20 cellular contexts compared by ENCODE assay signal in the genomic region with DNA sequence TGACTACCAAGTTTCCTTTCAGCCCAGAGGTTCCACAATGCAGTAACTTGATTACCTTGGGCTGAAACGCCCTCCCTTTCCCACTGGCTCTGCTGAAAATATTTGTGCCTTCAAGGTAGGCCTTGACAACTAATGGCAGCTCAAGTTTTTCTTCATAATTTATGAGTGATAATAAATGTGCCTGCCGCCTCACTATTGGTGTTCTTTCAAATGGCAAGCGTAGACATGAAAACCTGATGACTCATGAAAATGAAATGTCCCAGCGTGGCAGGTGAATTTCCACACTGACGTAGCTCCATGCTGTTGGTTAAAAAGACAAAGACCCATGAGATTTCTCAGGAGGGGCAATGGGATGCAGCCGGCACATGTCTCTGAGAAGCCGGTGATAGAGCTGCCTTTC.
DNase-seq lines count a peak whose midpoint lies in the region; ATAC-seq, FAIRE-seq and TF ChIP-seq lines count a peak whose summit lies in the region.
"Had no signal": no experiment of that assay in that cellular context is flagged by ENCODE, and none has a peak within 500 bp of the region (broad histone marks: within the 10 kb centered on the region; RNA-seq: fewer than 3 reads in every experiment).

No MANE protein-coding gene starts in this region.

- H2AFZ ChIP-seq in HepG2 (ENCODE audit: low read length) (no peak overlapping the region), neural progenitor cell (replicated peaks) (no peak overlapping the region)

- FAIRE-seq in HepG2 (lab: Jason Lieb, UNC): no peak
- FAIRE-seq: H1 had no signal

- no peak for TF ChIP-seq EP300 in HepG2 (IDR thresholded peaks at IDR 0.05; ENCODE audit: low read depth in 2 of 2, low read length in 2 of 2)
- TF ChIP-seq EP300 in HepG2 (CRISPR knock-in tag; IDR thresholded peaks at IDR 0.05; ENCODE audit: borderline replicate concordance): no peak

- no peak for TF ChIP-seq RAD21 in HepG2 (CRISPR knock-in tag; IDR thresholded peaks at IDR 0.05)

- POLR2A ChIA-PET in HepG2 (lab: Yijun Ruan, JAX): no interaction called here

- peaks cover 30% of the 10 kb centered on the region for H3K4me1 Mint-ChIP-seq in neural progenitor cell

- WGBS in HepG2 (ENCODE audit: low lambda C conversion rate): 43% methylated on average over 7 of the region's 7 CpGs
- WGBS in right lobe of liver (ENCODE audit: insufficient coverage, low coverage, low lambda C conversion rate, missing lambda C conversion rate): 82% methylated on average over 7 of the region's 7 CpGs

- no peak overlapping the region for H3K4me3 Mint-ChIP-seq in neural progenitor cell
- H3K4me3 Mint-ChIP-seq: activated naive CD8-positive, alpha-beta T cell; activated T-helper 1 cell treated with anti-CD3 and anti-CD28 coated beads, Interleukin-12 subunit alpha, Interleukin-12 subunit beta, Interleukin-2, Interleukin-4 antibody, amounts not matched to agents 30 ng/mL and 10 ng/mL and 1 ng/mL, durations not matched to agents 14 hours and 24 hours and 36 hours had no signal

- TF ChIP-seq POLR2A in HepG2 (IDR thresholded peaks at IDR 0.05; ENCODE audit: insufficient read depth in 1 of 2, low read depth in 2 of 2, low read length in 2 of 2) (no peak), right lobe of liver (IDR thresholded peaks at IDR 0.05) (no peak)

- no TSS peak for BruUV-seq in HepG2 (replicated peaks; lab: Mats Ljungman, UMichigan)

- H3K27me3 Mint-ChIP-seq in neural progenitor cell (ENCODE audit: insufficient read depth, low read depth): no peaks in the 10 kb centered on the region

- H3K4me3 ChIP-seq in HepG2 (replicated peaks in 1 of 3; ENCODE audit: insufficient read depth in 1 of 3, low read depth in 2 of 3, low read length in 3 of 3): no peak overlapping the region
- no peak overlapping the region for H3K4me3 ChIP-seq in right lobe of liver
- H3K4me3 ChIP-seq in RWPE2 (ENCODE audit: severe bottlenecking): no peak overlapping the region
- H3K4me3 ChIP-seq in neural progenitor cell: no peak overlapping the region
- H3K4me3 ChIP-seq: right atrium auricular region had no signal

- DNase-seq in HepG2 (ENCODE audit: low spot score) (no peak), right lobe of liver (no peak), RWPE2 (ENCODE audit: low spot score) (no peak), kidney tubule cell (ENCODE audit: low spot score) (peak; percentile 86), left cardiac atrium (no peak), neural progenitor cell (ENCODE audit: low spot score) (no peak)
- DNase-seq: ACHN; effector memory CD4-positive, alpha-beta T cell; GDM1; NCI-H1092; NCI-H2081 treated with DMSO at 0.1 percent for 48 hours; NCI-H748 treated with DMSO at 0.1 percent for 48 hours; SHP77 had no signal

- no peak overlapping the region for H3K27ac Mint-ChIP-seq in neural progenitor cell
- H3K27ac Mint-ChIP-seq: activated naive CD8-positive, alpha-beta T cell; activated T-helper 1 cell treated with anti-CD3 and anti-CD28 coated beads, Interleukin-12 subunit alpha, Interleukin-12 subunit beta, Interleukin-2, Interleukin-4 antibody, amounts not matched to agents 30 ng/mL and 10 ng/mL and 1 ng/mL, durations not matched to agents 14 hours and 24 hours and 36 hours had no signal

- H3K27ac ChIP-seq in HepG2 (ENCODE audit: extremely low read length, insufficient read depth, low read length) (no peak overlapping the region), right lobe of liver (no peak overlapping the region), RWPE2 (ENCODE audit: poor library complexity, severe bottlenecking) (no peak overlapping the region), neural progenitor cell (no peak overlapping the region)
- H3K27ac ChIP-seq: C4-2B, right atrium auricular region had no signal

- H3K36me3 Mint-ChIP-seq in neural progenitor cell: no peaks in the 10 kb centered on the region
- H3K36me3 Mint-ChIP-seq: activated naive CD8-positive, alpha-beta T cell had no signal

- no peaks in the 10 kb centered on the region for H3K79me2 ChIP-seq in HepG2 (ENCODE audit: insufficient read depth, low read length)
- H3K79me2 ChIP-seq in neural progenitor cell (ENCODE audit: low read depth): no peaks in the 10 kb centered on the region

- in situ Hi-C loops in HepG2 (cut with HindIII; ENCODE audit: extremely low pct_ligation_motif_present, low pct_unique_long_range_greater_than_20kb): no loop called here

- no peaks in the 10 kb centered on the region for H3K4me1 ChIP-seq in HepG2 (ENCODE audit: insufficient read depth, low read length)
- no peaks in the 10 kb centered on the region for H3K4me1 ChIP-seq in right lobe of liver
- peaks cover 11% of the 10 kb centered on the region for H3K4me1 ChIP-seq in RWPE2 (ENCODE audit: insufficient read depth, poor library complexity, severe bottlenecking)
- peaks cover 25% of the 10 kb centered on the region for H3K4me1 ChIP-seq in neural progenitor cell
- H3K4me1 ChIP-seq: right atrium auricular region had no signal

- H3K9me3 ChIP-seq in HepG2 (ENCODE audit: low read length) (no peaks in the 10 kb centered on the region), right lobe of liver (no peaks in the 10 kb centered on the region), RWPE2 (ENCODE audit: severe bottlenecking) (no peaks in the 10 kb centered on the region), neural progenitor cell (ENCODE audit: low read depth) (no peaks in the 10 kb centered on the region)
- H3K9me3 ChIP-seq: right atrium auricular region had no signal

- TF ChIP-seq CTCF in HepG2 (CRISPR knock-in tag; IDR thresholded peaks at IDR 0.05) (no peak), right lobe of liver (IDR thresholded peaks at IDR 0.05) (no peak), RWPE2 (IDR thresholded peaks at IDR 0.05; ENCODE audit: poor library complexity, severe bottlenecking) (no peak), neural progenitor cell (IDR thresholded peaks at IDR 0.05) (no peak)

- peaks cover 0 to 5% of the 10 kb centered on the region in 2 experiments; a peak in 1 of 5 replicates for H3K27me3 ChIP-seq in HepG2 (ENCODE audit: control insufficient read depth in 1 of 2, insufficient read depth in 2 of 2, low read length in 2 of 2)
- H3K27me3 ChIP-seq in right lobe of liver: no peaks in the 10 kb centered on the region
- H3K27me3 ChIP-seq in RWPE2 (ENCODE audit: insufficient read depth, poor library complexity, severe bottlenecking): no peaks in the 10 kb centered on the region
- no peaks in the 10 kb centered on the region for H3K27me3 ChIP-seq in neural progenitor cell
- H3K27me3 ChIP-seq: right atrium auricular region had no signal

- H3K36me3 ChIP-seq in HepG2 (replicated peaks in 1 of 2; ENCODE audit: control insufficient read depth in 1 of 2, insufficient read depth in 2 of 2, low read length in 2 of 2) (no peaks in the 10 kb centered on the region), right lobe of liver (no peaks in the 10 kb centered on the region), RWPE2 (ENCODE audit: low read depth) (no peaks in the 10 kb centered on the region), neural progenitor cell (no peaks in the 10 kb centered on the region)
- H3K36me3 ChIP-seq: right atrium auricular region had no signal

- no peak overlapping the region for H3K9ac ChIP-seq in HepG2 (ENCODE audit: insufficient read depth, low read depth, low read length)
- no peak overlapping the region for H3K9ac ChIP-seq in neural progenitor cell

- H3K4me2 ChIP-seq in HepG2 (ENCODE audit: low read depth, low read length) (no peak overlapping the region), neural progenitor cell (no peak overlapping the region)

- ATAC-seq in HepG2 (no peak), right lobe of liver (no peak), RWPE2 (ENCODE audit: low read depth) (peak; percentile 74), GM21619 (IDR thresholded peaks at IDR 0.05; ENCODE audit: unreplicated experiment) (no peak), left cardiac atrium (no peak), HG02610 (IDR thresholded peaks at IDR 0.05; ENCODE audit: unreplicated experiment) (no peak)

- H3F3A ChIP-seq in neural progenitor cell (ENCODE audit: low read depth): peaks cover 16% of the 10 kb centered on the region

- H4K20me1 ChIP-seq in HepG2 (ENCODE audit: insufficient read depth, low read length) (no peaks in the 10 kb centered on the region), neural progenitor cell (ENCODE audit: low read depth) (no peaks in the 10 kb centered on the region)

- CTCF ChIA-PET in HepG2 (lab: Yijun Ruan, JAX; ENCODE audit: low intra/inter-chr PET ratio, low total read pairs): no interaction called here

- intact Hi-C loops in HepG2 (cut with micrococcal nuclease; ENCODE audit: unreplicated experiment): no loop called here
- intact Hi-C loops in right lobe of liver (cut with DNase I): no loop called here
- intact Hi-C loops in left cardiac atrium (cut with DNase I): no loop called here

- H3K9me3 Mint-ChIP-seq in neural progenitor cell: no peaks in the 10 kb centered on the region
- H3K9me3 Mint-ChIP-seq: activated T-helper 1 cell treated with anti-CD3 and anti-CD28 coated beads, Interleukin-12 subunit alpha, Interleukin-12 subunit beta, Interleukin-2, Interleukin-4 antibody, amounts not matched to agents 30 ng/mL and 10 ng/mL and 1 ng/mL, durations not matched to agents 14 hours and 24 hours and 36 hours had no signal

TF ChIP-seq in HepG2, 621 proteins besides CTCF, POLR2A, EP300 and RAD21:
- peak; percentile 76 for TF ChIP-seq MAFF (IDR thresholded peaks at IDR 0.05; ENCODE audit: low read depth, low read length)
- TF ChIP-seq ETV5 (CRISPR knock-in tag; IDR thresholded peaks at IDR 0.05; ENCODE audit: borderline replicate concordance): no peak
- TF ChIP-seq MAFK (conservative IDR thresholded peaks at IDR 0.05 in 1 of 2, IDR thresholded peaks at IDR 0.05 in 1 of 2; ENCODE audit: low read length in 2 of 2): peak; percentile 77 to 84
- peak; percentile 25; the same call in 1 of the 2 replicates for TF ChIP-seq FOSL2 (CRISPR knock-in tag; IDR thresholded peaks at IDR 0.05)
